In genomic region chr4:13476915-13477314, GRCh38 we compare ENCODE assay signal across 10 cellular contexts. TPM values are rescaled to one million over a fixed set of nuclear protein-coding genes. Genes with fewer than 3 reads are reported as not detected.
DNase-seq lines count a peak whose midpoint lies in the region; ATAC-seq and TF ChIP-seq lines count a peak whose summit lies in the region.
"Had no signal": no experiment of that assay in that cellular context is flagged by ENCODE, and none has a peak within 500 bp of the region (broad histone marks: within the 10 kb centered on the region; RNA-seq: fewer than 3 reads in every experiment).

No MANE protein-coding gene starts in this region.

- no peak overlapping the region for H3K27ac Mint-ChIP-seq in glutamatergic neuron (ENCODE audit: unreplicated experiment)

- no peaks in the 10 kb centered on the region for H3K36me3 Mint-ChIP-seq in glutamatergic neuron (ENCODE audit: unreplicated experiment)

- no peak overlapping the region for H3K4me3 ChIP-seq in ascending aorta

- TF ChIP-seq POLR2A in GM18505 (IDR thresholded peaks at IDR 0.05; ENCODE audit: borderline replicate concordance, extremely low read depth, insufficient read depth, insufficient read length) = no peak

- H3K27me3 Mint-ChIP-seq in glutamatergic neuron (ENCODE audit: unreplicated experiment) = no peaks in the 10 kb centered on the region

- DNase-seq in non-pigmented ciliary epithelial cell (ENCODE audit: low read depth) (peak; percentile 81), glutamatergic neuron (no peak), ascending aorta (ENCODE audit: low spot score in 2 of 2) (no peak)
- no peak for DNase-seq in stimulated activated CD4-positive, alpha-beta T cell treated with anti-CD3 and anti-CD28 coated beads, Interleukin-2, amount 100 ng/mL, for 24 hours
- DNase-seq: activated CD4-positive, alpha-beta T cell treated with anti-CD3 and anti-CD28 coated beads for 48 hours; NCI-H774; substantia nigra had no signal

- H3K4me1 Mint-ChIP-seq in glutamatergic neuron (ENCODE audit: low read depth, unreplicated experiment) = peaks cover 4% of the 10 kb centered on the region

- H3K9me3 ChIP-seq in ascending aorta = no peaks in the 10 kb centered on the region

- TF ChIP-seq CTCF in glutamatergic neuron (IDR thresholded peaks at IDR 0.05; ENCODE audit: partially characterized antibody, unreplicated experiment) (no peak), ascending aorta (IDR thresholded peaks at IDR 0.05) (no peak)

- ATAC-seq in GM18505 (IDR thresholded peaks at IDR 0.05; ENCODE audit: unreplicated experiment) (peak; percentile 73), HG02759 (IDR thresholded peaks at IDR 0.05; ENCODE audit: unreplicated experiment) (peak; percentile 62), SK-N-SH treated with all-trans-retinoic acid at 6 μM for 48 hours (peak; percentile 98)

- H3K9me3 Mint-ChIP-seq in glutamatergic neuron (ENCODE audit: unreplicated experiment) = no peaks in the 10 kb centered on the region

- no peaks in the 10 kb centered on the region for H3K4me1 ChIP-seq in ascending aorta

- intact Hi-C loops in ascending aorta (cut with DNase I) = no loop called here

- no peaks in the 10 kb centered on the region for H3K27me3 ChIP-seq in ascending aorta

- H3K4me3 Mint-ChIP-seq in glutamatergic neuron (ENCODE audit: unreplicated experiment) = no peak overlapping the region

- no peak overlapping the region for H3K27ac ChIP-seq in ascending aorta

- H3K36me3 ChIP-seq in ascending aorta = peaks cover 0 to 7% of the 10 kb centered on the region in 2 donors

TF ChIP-seq in SK-N-SH treated with all-trans-retinoic acid at 6 μM for 48 hours, 23 proteins besides CTCF, POLR2A, EP300 and RAD21:
- TF ChIP-seq ZNF70 (CRISPR knock-in tag; IDR thresholded peaks at IDR 0.05) = no peak
- peak; percentile 35; the same call in 1 of the 2 replicates for TF ChIP-seq ISL1 (CRISPR knock-in tag; IDR thresholded peaks at IDR 0.05)

RNA-seq across cellular contexts. Expression of gene RAB28, which starts 7.2 kb away (rescaled TPM):
- total RNA-seq in glutamatergic neuron (ENCODE audit: unreplicated experiment) (12.7 TPM), ascending aorta (3.2 TPM)
